Comparison of ENCODE assay signal across 1 cellular context in the genomic region with DNA sequence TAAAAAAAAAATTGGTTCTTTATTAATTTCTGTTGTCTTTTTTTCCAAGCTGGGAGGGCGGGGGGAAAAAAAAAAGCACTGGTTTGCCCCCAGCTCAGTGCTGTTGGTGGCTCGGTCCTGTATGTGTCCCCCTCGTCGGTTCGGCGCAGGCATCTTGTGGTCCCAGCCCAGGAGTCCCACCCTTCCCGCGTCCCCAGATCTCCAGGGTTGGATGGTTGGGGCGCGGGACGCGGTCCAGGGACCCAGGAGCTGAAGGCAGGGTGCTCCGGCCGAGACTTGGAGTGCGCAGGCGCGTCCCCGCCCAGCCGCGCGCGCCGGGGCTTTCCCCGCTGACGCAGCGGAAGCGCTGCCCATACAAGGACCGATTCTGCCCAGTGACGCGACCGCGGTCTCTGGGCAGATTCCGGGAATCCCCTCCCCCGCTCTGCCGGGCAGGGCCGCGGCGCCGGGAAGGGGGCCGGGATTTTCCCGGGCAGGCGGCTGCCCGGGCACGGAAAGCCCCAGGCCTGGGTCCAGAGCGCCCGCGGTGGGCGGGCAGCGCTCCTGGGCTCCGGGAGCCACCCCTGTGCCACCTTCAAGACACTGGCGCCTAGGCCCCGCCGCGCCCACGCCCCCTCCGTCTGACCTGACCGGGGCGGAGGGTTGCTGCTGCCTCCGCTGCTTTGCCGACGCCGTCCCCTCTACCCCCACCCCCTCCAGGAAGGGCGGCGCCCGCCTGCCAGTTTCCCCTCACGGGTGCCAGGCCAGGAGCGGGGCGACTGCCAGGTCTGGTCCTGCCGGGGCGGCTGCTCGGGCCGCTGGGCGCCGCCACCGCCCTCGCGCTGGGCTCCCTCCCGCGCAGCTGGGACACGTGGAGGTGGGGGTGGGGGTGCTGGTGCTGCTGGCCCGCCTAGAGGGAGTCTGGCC.
TF ChIP-seq lines count a peak whose summit lies in the region.

No MANE protein-coding gene starts in this region.

TF ChIP-seq in HepG2, 621 proteins besides CTCF, POLR2A, EP300 and RAD21 (continues in another document):
- TF ChIP-seq MZF1 (CRISPR knock-in tag; IDR thresholded peaks at IDR 0.05; ENCODE audit: borderline replicate concordance) (no peak), ZNF761 (CRISPR knock-in tag; conservative IDR thresholded peaks at IDR 0.05) (peak; percentile 80; the same call in 1 of the 2 replicates), ZFP36 (IDR thresholded peaks at IDR 0.05; ENCODE audit: borderline replicate concordance, low read depth, low read length, partially characterized antibody) (peak; percentile 54), HNRNPUL1 (IDR thresholded peaks at IDR 0.05; ENCODE audit: low read depth, low read length) (0 out of 2 replicates have a peak, but pooled peaks have one; percentile 41), TEAD3 (CRISPR knock-in tag; optimal IDR thresholded peaks at IDR 0.05; ENCODE audit: borderline replicate concordance) (peak; percentile 55), SKI (IDR thresholded peaks at IDR 0.05; ENCODE audit: partially characterized antibody) (peak; percentile 63), NFKBIZ (CRISPR knock-in tag; IDR thresholded peaks at IDR 0.05) (peak; percentile 91; the same call in 1 of the 2 replicates), ZNF547 (CRISPR knock-in tag; IDR thresholded peaks at IDR 0.05) (peak; percentile 88), ZNF777 (CRISPR knock-in tag; IDR thresholded peaks at IDR 0.05) (peak; percentile 77), ZNF333 (CRISPR knock-in tag; IDR thresholded peaks at IDR 0.05; ENCODE audit: borderline replicate concordance) (peak; percentile 74; the same call in 1 of the 2 replicates), U2AF1 (optimal IDR thresholded peaks at IDR 0.05; ENCODE audit: low read depth, low read length) (peak; percentile 28), KLF6 (CRISPR knock-in tag; IDR thresholded peaks at IDR 0.05) (peak; percentile 68; the same call in 1 of the 2 replicates), MED13 (CRISPR knock-in tag; IDR thresholded peaks at IDR 0.05) (peak; percentile 28; the same call in 1 of the 2 replicates), EED (CRISPR knock-in tag; IDR thresholded peaks at IDR 0.05) (peak; percentile 75; the same call in 1 of the 2 replicates), REL (CRISPR knock-in tag; conservative IDR thresholded peaks at IDR 0.05) (peak; percentile 84; the same call in 1 of the 2 replicates), NFYB (CRISPR knock-in tag; IDR thresholded peaks at IDR 0.05) (peak; percentile 25; the same call in 1 of the 2 replicates), SP1 (IDR thresholded peaks at IDR 0.05) (no peak), SP1 (CRISPR knock-in tag; IDR thresholded peaks at IDR 0.05) (peak; percentile 73), ZFX (CRISPR knock-in tag; IDR thresholded peaks at IDR 0.05; ENCODE audit: low read depth) (peak; percentile 71), BCL6 (CRISPR knock-in tag; IDR thresholded peaks at IDR 0.05) (0 out of 2 replicates have a peak, but pooled peaks have one; percentile 20), SCMH1 (CRISPR knock-in tag; IDR thresholded peaks at IDR 0.05; ENCODE audit: borderline replicate concordance) (no peak), RXRA (CRISPR knock-in tag; IDR thresholded peaks at IDR 0.05) (peak; percentile 48; the same call in 1 of the 2 replicates), ZNF792 (CRISPR knock-in tag; IDR thresholded peaks at IDR 0.05) (no peak), AGO1 (IDR thresholded peaks at IDR 0.05; ENCODE audit: low read depth, low read length, poor library complexity, severe bottlenecking) (peak; percentile 99), RFXAP (CRISPR knock-in tag; IDR thresholded peaks at IDR 0.05; ENCODE audit: borderline replicate concordance) (peak; percentile 99)
- TF ChIP-seq, protein P1, sequence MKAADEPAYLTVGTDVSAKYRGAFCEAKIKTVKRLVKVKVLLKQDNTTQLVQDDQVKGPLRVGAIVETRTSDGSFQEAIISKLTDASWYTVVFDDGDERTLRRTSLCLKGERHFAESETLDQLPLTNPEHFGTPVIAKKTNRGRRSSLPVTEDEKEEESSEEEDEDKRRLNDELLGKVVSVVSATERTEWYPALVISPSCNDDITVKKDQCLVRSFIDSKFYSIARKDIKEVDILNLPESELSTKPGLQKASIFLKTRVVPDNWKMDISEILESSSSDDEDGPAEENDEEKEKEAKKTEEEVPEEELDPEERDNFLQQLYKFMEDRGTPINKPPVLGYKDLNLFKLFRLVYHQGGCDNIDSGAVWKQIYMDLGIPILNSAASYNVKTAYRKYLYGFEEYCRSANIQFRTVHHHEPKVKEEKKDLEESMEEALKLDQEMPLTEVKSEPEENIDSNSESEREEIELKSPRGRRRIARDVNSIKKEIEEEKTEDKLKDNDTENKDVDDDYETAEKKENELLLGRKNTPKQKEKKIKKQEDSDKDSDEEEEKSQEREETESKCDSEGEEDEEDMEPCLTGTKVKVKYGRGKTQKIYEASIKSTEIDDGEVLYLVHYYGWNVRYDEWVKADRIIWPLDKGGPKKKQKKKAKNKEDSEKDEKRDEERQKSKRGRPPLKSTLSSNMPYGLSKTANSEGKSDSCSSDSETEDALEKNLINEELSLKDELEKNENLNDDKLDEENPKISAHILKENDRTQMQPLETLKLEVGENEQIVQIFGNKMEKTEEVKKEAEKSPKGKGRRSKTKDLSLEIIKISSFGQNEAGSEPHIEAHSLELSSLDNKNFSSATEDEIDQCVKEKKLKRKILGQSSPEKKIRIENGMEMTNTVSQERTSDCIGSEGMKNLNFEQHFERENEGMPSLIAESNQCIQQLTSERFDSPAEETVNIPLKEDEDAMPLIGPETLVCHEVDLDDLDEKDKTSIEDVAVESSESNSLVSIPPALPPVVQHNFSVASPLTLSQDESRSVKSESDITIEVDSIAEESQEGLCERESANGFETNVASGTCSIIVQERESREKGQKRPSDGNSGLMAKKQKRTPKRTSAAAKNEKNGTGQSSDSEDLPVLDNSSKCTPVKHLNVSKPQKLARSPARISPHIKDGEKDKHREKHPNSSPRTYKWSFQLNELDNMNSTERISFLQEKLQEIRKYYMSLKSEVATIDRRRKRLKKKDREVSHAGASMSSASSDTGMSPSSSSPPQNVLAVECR (CRISPR knock-in tag; IDR thresholded peaks at IDR 0.05; ENCODE audit: borderline replicate concordance), result peak; percentile 89
- TF ChIP-seq, protein P2, sequence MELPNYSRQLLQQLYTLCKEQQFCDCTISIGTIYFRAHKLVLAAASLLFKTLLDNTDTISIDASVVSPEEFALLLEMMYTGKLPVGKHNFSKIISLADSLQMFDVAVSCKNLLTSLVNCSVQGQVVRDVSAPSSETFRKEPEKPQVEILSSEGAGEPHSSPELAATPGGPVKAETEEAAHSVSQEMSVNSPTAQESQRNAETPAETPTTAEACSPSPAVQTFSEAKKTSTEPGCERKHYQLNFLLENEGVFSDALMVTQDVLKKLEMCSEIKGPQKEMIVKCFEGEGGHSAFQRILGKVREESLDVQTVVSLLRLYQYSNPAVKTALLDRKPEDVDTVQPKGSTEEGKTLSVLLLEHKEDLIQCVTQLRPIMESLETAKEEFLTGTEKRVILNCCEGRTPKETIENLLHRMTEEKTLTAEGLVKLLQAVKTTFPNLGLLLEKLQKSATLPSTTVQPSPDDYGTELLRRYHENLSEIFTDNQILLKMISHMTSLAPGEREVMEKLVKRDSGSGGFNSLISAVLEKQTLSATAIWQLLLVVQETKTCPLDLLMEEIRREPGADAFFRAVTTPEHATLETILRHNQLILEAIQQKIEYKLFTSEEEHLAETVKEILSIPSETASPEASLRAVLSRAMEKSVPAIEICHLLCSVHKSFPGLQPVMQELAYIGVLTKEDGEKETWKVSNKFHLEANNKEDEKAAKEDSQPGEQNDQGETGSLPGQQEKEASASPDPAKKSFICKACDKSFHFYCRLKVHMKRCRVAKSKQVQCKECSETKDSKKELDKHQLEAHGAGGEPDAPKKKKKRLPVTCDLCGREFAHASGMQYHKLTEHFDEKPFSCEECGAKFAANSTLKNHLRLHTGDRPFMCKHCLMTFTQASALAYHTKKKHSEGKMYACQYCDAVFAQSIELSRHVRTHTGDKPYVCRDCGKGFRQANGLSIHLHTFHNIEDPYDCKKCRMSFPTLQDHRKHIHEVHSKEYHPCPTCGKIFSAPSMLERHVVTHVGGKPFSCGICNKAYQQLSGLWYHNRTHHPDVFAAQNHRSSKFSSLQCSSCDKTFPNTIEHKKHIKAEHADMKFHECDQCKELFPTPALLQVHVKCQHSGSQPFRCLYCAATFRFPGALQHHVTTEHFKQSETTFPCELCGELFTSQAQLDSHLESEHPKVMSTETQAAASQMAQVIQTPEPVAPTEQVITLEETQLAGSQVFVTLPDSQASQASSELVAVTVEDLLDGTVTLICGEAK (IDR thresholded peaks at IDR 0.05), result no peak
- TF ChIP-seq, protein P2 (CRISPR knock-in tag; IDR thresholded peaks at IDR 0.05), result 0 out of 2 replicates have a peak, but pooled peaks have one; percentile 59
- TF ChIP-seq, protein P3, sequence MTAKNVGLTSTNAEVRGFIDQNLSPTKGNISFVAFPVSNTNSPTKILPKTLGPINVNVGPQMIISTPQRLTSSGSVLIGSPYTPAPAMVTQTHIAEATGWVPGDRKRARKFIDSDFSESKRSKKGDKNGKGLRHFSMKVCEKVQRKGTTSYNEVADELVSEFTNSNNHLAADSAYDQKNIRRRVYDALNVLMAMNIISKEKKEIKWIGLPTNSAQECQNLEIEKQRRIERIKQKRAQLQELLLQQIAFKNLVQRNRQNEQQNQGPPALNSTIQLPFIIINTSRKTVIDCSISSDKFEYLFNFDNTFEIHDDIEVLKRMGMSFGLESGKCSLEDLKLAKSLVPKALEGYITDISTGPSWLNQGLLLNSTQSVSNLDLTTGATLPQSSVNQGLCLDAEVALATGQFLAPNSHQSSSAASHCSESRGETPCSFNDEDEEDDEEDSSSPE (CRISPR knock-in tag; IDR thresholded peaks at IDR 0.05), result peak; percentile 59
- TF ChIP-seq, protein P4, sequence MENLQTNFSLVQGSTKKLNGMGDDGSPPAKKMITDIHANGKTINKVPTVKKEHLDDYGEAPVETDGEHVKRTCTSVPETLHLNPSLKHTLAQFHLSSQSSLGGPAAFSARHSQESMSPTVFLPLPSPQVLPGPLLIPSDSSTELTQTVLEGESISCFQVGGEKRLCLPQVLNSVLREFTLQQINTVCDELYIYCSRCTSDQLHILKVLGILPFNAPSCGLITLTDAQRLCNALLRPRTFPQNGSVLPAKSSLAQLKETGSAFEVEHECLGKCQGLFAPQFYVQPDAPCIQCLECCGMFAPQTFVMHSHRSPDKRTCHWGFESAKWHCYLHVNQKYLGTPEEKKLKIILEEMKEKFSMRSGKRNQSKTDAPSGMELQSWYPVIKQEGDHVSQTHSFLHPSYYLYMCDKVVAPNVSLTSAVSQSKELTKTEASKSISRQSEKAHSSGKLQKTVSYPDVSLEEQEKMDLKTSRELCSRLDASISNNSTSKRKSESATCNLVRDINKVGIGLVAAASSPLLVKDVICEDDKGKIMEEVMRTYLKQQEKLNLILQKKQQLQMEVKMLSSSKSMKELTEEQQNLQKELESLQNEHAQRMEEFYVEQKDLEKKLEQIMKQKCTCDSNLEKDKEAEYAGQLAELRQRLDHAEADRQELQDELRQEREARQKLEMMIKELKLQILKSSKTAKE (CRISPR knock-in tag; IDR thresholded peaks at IDR 0.05; ENCODE audit: borderline replicate concordance), result peak; percentile 34; the same call in 1 of the 2 replicates
- TF ChIP-seq, protein P5, sequence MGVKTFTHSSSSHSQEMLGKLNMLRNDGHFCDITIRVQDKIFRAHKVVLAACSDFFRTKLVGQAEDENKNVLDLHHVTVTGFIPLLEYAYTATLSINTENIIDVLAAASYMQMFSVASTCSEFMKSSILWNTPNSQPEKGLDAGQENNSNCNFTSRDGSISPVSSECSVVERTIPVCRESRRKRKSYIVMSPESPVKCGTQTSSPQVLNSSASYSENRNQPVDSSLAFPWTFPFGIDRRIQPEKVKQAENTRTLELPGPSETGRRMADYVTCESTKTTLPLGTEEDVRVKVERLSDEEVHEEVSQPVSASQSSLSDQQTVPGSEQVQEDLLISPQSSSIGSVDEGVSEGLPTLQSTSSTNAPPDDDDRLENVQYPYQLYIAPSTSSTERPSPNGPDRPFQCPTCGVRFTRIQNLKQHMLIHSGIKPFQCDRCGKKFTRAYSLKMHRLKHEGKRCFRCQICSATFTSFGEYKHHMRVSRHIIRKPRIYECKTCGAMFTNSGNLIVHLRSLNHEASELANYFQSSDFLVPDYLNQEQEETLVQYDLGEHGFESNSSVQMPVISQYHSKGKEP (CRISPR knock-in tag; IDR thresholded peaks at IDR 0.05), result peak; percentile 62; the same call in 1 of the 2 replicates
- TF ChIP-seq, protein P6, sequence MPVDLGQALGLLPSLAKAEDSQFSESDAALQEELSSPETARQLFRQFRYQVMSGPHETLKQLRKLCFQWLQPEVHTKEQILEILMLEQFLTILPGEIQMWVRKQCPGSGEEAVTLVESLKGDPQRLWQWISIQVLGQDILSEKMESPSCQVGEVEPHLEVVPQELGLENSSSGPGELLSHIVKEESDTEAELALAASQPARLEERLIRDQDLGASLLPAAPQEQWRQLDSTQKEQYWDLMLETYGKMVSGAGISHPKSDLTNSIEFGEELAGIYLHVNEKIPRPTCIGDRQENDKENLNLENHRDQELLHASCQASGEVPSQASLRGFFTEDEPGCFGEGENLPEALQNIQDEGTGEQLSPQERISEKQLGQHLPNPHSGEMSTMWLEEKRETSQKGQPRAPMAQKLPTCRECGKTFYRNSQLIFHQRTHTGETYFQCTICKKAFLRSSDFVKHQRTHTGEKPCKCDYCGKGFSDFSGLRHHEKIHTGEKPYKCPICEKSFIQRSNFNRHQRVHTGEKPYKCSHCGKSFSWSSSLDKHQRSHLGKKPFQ (CRISPR knock-in tag; IDR thresholded peaks at IDR 0.05; ENCODE audit: insufficient replicate concordance), result peak; percentile 63
- TF ChIP-seq, protein P7, sequence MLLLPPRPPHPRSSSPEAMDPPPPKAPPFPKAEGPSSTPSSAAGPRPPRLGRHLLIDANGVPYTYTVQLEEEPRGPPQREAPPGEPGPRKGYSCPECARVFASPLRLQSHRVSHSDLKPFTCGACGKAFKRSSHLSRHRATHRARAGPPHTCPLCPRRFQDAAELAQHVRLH (CRISPR knock-in tag; IDR thresholded peaks at IDR 0.05; ENCODE audit: borderline replicate concordance, low read depth), result peak; percentile 47; the same call in 1 of the 2 replicates
